8 cellular contexts compared by ENCODE assay signal in genomic region chr10:63133787-63134557, GRCh38. TPM values are rescaled to one million over a fixed set of nuclear protein-coding genes. Genes with fewer than 3 reads are reported as not detected.
DNase-seq lines count a peak whose midpoint lies in the region; ATAC-seq and TF ChIP-seq lines count a peak whose summit lies in the region.

No MANE protein-coding gene starts in this region.

- H3K27me3 ChIP-seq in CD4-positive, alpha-beta T cell (ENCODE audit: control insufficient read depth, insufficient read depth, low read length): no peaks in the 10 kb centered on the region
- H3K27me3 ChIP-seq in suprapubic skin: no peaks in the 10 kb centered on the region

- 7% methylated on average over 9 of the region's 11 CpGs for WGBS in suprapubic skin

- peak overlapping the region; percentile 84 for H3K4me3 ChIP-seq in Jurkat, Clone E6-1 (ENCODE audit: low read length)
- peak overlapping the region; percentile 82 for H3K4me3 ChIP-seq in suprapubic skin

- H3K27ac Mint-ChIP-seq in CD4-positive, alpha-beta T cell: peak overlapping the region; percentile 88

- peaks cover 2% of the 10 kb centered on the region for H3K27me3 Mint-ChIP-seq in CD4-positive, alpha-beta T cell

- ATAC-seq in CD4-positive, alpha-beta T cell (ENCODE audit: poor library complexity): no peak
- no peak for ATAC-seq in omental fat pad (ENCODE audit: low FRiP score)

- intact Hi-C loops in CD4-positive, alpha-beta T cell (cut with DNase I, micrococcal nuclease): loop anchor here (2.0 to 5.0 kb wide), 5 partner anchors 133 to 497 kb away; partner anchors contain the start of genes EGR2 (in 2 of the 2) and ADO (in 1 of the 2)

- H3K4me1 ChIP-seq in suprapubic skin: peaks cover 32% of the 10 kb centered on the region

- TF ChIP-seq EP300 in suprapubic skin (IDR thresholded peaks at IDR 0.05): no peak

- H3K4me1 Mint-ChIP-seq in CD4-positive, alpha-beta T cell (ENCODE audit: low read depth): peaks cover 48% of the 10 kb centered on the region

- peak overlapping the region; percentile 98 for H3K27ac ChIP-seq in CD4-positive, alpha-beta T cell (ENCODE audit: low read depth, low read length)
- H3K27ac ChIP-seq in suprapubic skin: peak overlapping the region; percentile 95

- H3K36me3 ChIP-seq in suprapubic skin: no peaks in the 10 kb centered on the region

- TF ChIP-seq CTCF in CD4-positive, alpha-beta T cell (IDR thresholded peaks at IDR 0.05): no peak
- TF ChIP-seq CTCF in suprapubic skin (IDR thresholded peaks at IDR 0.05) (no peak), omental fat pad (IDR thresholded peaks at IDR 0.05) (no peak)

- H3K36me3 Mint-ChIP-seq in CD4-positive, alpha-beta T cell (ENCODE audit: low read depth): peaks cover 31% of the 10 kb centered on the region

- TF ChIP-seq POLR2A in suprapubic skin (IDR thresholded peaks at IDR 0.05): no peak

- peak overlapping the region; percentile 94 for H3K4me3 Mint-ChIP-seq in CD4-positive, alpha-beta T cell

- H3K9me3 Mint-ChIP-seq in CD4-positive, alpha-beta T cell: peaks cover 11% of the 10 kb centered on the region

- DNase-seq in CD4-positive, alpha-beta T cell: no peak
- DNase-seq in Jurkat, Clone E6-1 (ENCODE audit: low read depth, low spot score): no peak
- DNase-seq in astrocyte of the hippocampus (ENCODE audit: low read depth, low spot score) (peak; percentile 42), islet precursor cell (peak; percentile 73), suprapubic skin (ENCODE audit: low spot score in 2 of 2) (peak; percentile 67 to 81), NCI-H2081 (lab: John Stamatoyannopoulos, UW) (no peak), omental fat pad (ENCODE audit: low spot score) (no peak), DMS 273 (lab: John Stamatoyannopoulos, UW; ENCODE audit: unreplicated experiment) (no peak)

- POLR2A ChIA-PET in CD4-positive, alpha-beta T cell (lab: Charles Lee): interaction anchor here (0.6 to 2.7 kb wide), 24 partner anchors 8 to 1231 kb away, joined by 3 to 31 read pairs (median 8); partner anchors contain the start of genes ADO, EGR2 and REEP3

- CTCF ChIA-PET in CD4-positive, alpha-beta T cell (lab: Charles Lee): interaction anchor here (2.5 kb wide), 1 partner anchor 11 kb away, joined by 7 read pairs; no protein-coding TSS in a partner anchor

- H3K9me3 ChIP-seq in CD4-positive, alpha-beta T cell (ENCODE audit: control insufficient read depth, low read length): no peaks in the 10 kb centered on the region
- no peaks in the 10 kb centered on the region for H3K9me3 ChIP-seq in suprapubic skin

RNA-seq across cellular contexts. Expression of gene NRBF2, which starts 0.8 kb away (rescaled TPM):
- total RNA-seq in CD4-positive, alpha-beta T cell: 10 to 100 TPM; 25.3 to 25.6 TPM
- 19.4 TPM for polyA plus RNA-seq in Jurkat, Clone E6-1 (2012; ENCODE audit: insufficient read depth, insufficient read length)
- 10 to 100 TPM; 10.9 to 23.2 (median 13.9) TPM for total RNA-seq in suprapubic skin
- 10 to 100 TPM; 16.8 to 21.6 (median 19.1) TPM for total RNA-seq in omental fat pad

Comparison
In these comparisons a context has a peak if more than half of its experiments do, and no peak if none do; other contexts are left out.
1. DNase-seq: peak in astrocyte of the hippocampus (single experiment), islet precursor cell (single experiment) and suprapubic skin (2 of 2); none in CD4-positive, alpha-beta T cell (0 of 10), Jurkat, Clone E6-1 (single experiment), NCI-H2081 (0 of 2), omental fat pad (single experiment) and DMS 273 (single experiment).